In genomic region chr9:106713206-106713605, GRCh38 we compare ENCODE assay signal across 34 cellular contexts.
"Had no signal": no experiment of that assay in that cellular context is flagged by ENCODE, and none has a peak within 500 bp of the region (broad histone marks: within the 10 kb centered on the region; RNA-seq: fewer than 3 reads in every experiment).

No MANE protein-coding gene starts in this region.

- DNase-seq: Karpas-422, Kasumi-1, MG63, MM.1S, MV-4-11, NCI-H1048, NCI-H1092, NCI-H1092 treated with DMSO at 0.1 percent for 48 hours, NCI-H1105, NCI-H1105 treated with DMSO at 0.1 percent for 48 hours, NCI-H1417, NCI-H1417 treated with DMSO at 0.1 percent for 48 hours, NCI-H1436, NCI-H1436 treated with DMSO at 0.1 percent for 48 hours, NCI-H146, NCI-H1694, NCI-H1694 treated with DMSO at 0.1 percent for 48 hours, NCI-H187, NCI-H187 treated with DMSO at 0.1 percent for 48 hours, NCI-H1930, NCI-H2029, NCI-H2029 treated with DMSO at 0.1 percent for 48 hours, NCI-H2081, NCI-H2081 treated with DMSO at 0.1 percent for 48 hours, NCI-H2107, NCI-H2171, NCI-H2171 treated with DMSO at 0.1 percent for 48 hours, NCI-H2227 treated with DMSO at 0.1 percent for 48 hours, NCI-H226, NCI-H345, NCI-H446, NCI-H446 treated with DMSO at 0.1 percent for 48 hours, NCI-H510A, NCI-H510A treated with DMSO at 0.1 percent for 48 hours had no signal

- H3K4me3 ChIP-seq: MG63 had no signal

- H3K9me3 ChIP-seq: MG63 had no signal

- H3K36me3 ChIP-seq: MG63 had no signal

- H3K27me3 ChIP-seq: MG63 had no signal
